8 cellular contexts compared by ENCODE assay signal in genomic region chr17:57597531-57598453, GRCh38.
A peak's percentile ranks its signal among the peaks of the same experiment; 100 is the strongest.
DNase-seq lines count a peak whose midpoint lies in the region; ATAC-seq and TF ChIP-seq lines count a peak whose summit lies in the region.

No MANE protein-coding gene starts in this region.

- H3K27me3 ChIP-seq in HAP-1 (ENCODE audit: low read depth) (no peaks in the 10 kb centered on the region), parathyroid adenoma (ENCODE audit: control insufficient read depth, insufficient read depth, low read length) (no peaks in the 10 kb centered on the region)

- no peak overlapping the region for H3K9ac ChIP-seq in parathyroid adenoma

- H3K9me3 ChIP-seq in HAP-1: no peaks in the 10 kb centered on the region
- H3K9me3 ChIP-seq in parathyroid adenoma (ENCODE audit: control insufficient read depth, low read length): no peaks in the 10 kb centered on the region

- peaks cover 4% of the 10 kb centered on the region in 2 donors for H3K9me3 Mint-ChIP-seq in activated naive CD4-positive, alpha-beta T cell treated with anti-CD3 and anti-CD28 coated beads, Interleukin-2, amount 50 U/mL, for 72 hours
- H3K9me3 Mint-ChIP-seq in glutamatergic neuron (ENCODE audit: unreplicated experiment): peaks cover 17% of the 10 kb centered on the region

- H3K79me2 ChIP-seq in parathyroid adenoma: peaks cover 9% of the 10 kb centered on the region

- DNase-seq in COLO668 (lab: John Stamatoyannopoulos, UW; ENCODE audit: unreplicated experiment) (peak; percentile 37), HAP-1 (ENCODE audit: low spot score in 2 of 2) (peak; percentile 81 to 82), NCI-H526 treated with DMSO at 0.1 percent for 48 hours (lab: John Stamatoyannopoulos, UW) (peak; percentile 90), glutamatergic neuron (peak; percentile 80)
- no peak for DNase-seq in activated naive CD4-positive, alpha-beta T cell treated with anti-CD3 and anti-CD28 coated beads, Interleukin-2, amount 50 U/mL, for 72 hours (ENCODE audit: low spot score in 2 of 2)

- H3K4me1 Mint-ChIP-seq in glutamatergic neuron (ENCODE audit: low read depth, unreplicated experiment): peaks cover 14% of the 10 kb centered on the region

- H3K4me3 ChIP-seq in HAP-1 (no peak overlapping the region), parathyroid adenoma (ENCODE audit: low read depth, low read length) (no peak overlapping the region)

- H2AFZ ChIP-seq in parathyroid adenoma: no peak overlapping the region

- ATAC-seq in activated naive CD4-positive, alpha-beta T cell treated with anti-CD3 and anti-CD28 coated beads, Interleukin-2, amount 50 U/mL, for 72 hours: no peak
- ATAC-seq in GM18519 (IDR thresholded peaks at IDR 0.05; ENCODE audit: low FRiP score, unreplicated experiment) (no peak), GM19351 (IDR thresholded peaks at IDR 0.05; ENCODE audit: unreplicated experiment) (no peak)

- H3K27ac Mint-ChIP-seq in activated naive CD4-positive, alpha-beta T cell treated with anti-CD3 and anti-CD28 coated beads, Interleukin-2, amount 50 U/mL, for 72 hours: peak overlapping the region; percentile 45 to 85
- H3K27ac Mint-ChIP-seq in glutamatergic neuron (ENCODE audit: unreplicated experiment): no peak overlapping the region

- TF ChIP-seq CTCF in glutamatergic neuron (IDR thresholded peaks at IDR 0.05; ENCODE audit: partially characterized antibody, unreplicated experiment): peak; percentile 76
- TF ChIP-seq CTCF in parathyroid adenoma (IDR thresholded peaks at IDR 0.05): peak; percentile 84

- H3K4me3 Mint-ChIP-seq in glutamatergic neuron (ENCODE audit: unreplicated experiment): no peak overlapping the region

- no peaks in the 10 kb centered on the region; the same call in 1 of the 2 replicates for H3K36me3 ChIP-seq in HAP-1 (replicated peaks)
- no peaks in the 10 kb centered on the region for H3K36me3 ChIP-seq in parathyroid adenoma (ENCODE audit: control insufficient read depth, insufficient read depth, low read length)

- peaks cover 8 to 11% of the 10 kb centered on the region in 2 donors for H3K36me3 Mint-ChIP-seq in activated naive CD4-positive, alpha-beta T cell treated with anti-CD3 and anti-CD28 coated beads, Interleukin-2, amount 50 U/mL, for 72 hours
- peaks cover 10% of the 10 kb centered on the region for H3K36me3 Mint-ChIP-seq in glutamatergic neuron (ENCODE audit: unreplicated experiment)

- peak overlapping the region; percentile 17 for H3K27ac ChIP-seq in parathyroid adenoma

- in situ Hi-C loops in HAP-1 (cut with MboI; ENCODE audit: low sequenced_read_pairs): no loop called here

- H3K4me1 ChIP-seq in HAP-1 (peaks cover 12% of the 10 kb centered on the region), parathyroid adenoma (peaks cover 24% of the 10 kb centered on the region)

- no peak overlapping the region for H3K4me2 ChIP-seq in parathyroid adenoma (ENCODE audit: low read length)

- no peaks in the 10 kb centered on the region for H3K27me3 Mint-ChIP-seq in glutamatergic neuron (ENCODE audit: unreplicated experiment)

Comparison
In these comparisons a context has a peak if more than half of its experiments do, and no peak if none do; other contexts are left out.
1. DNase-seq: peak in COLO668 (single experiment), HAP-1 (2 of 2), NCI-H526 treated with DMSO at 0.1 percent for 48 hours (single experiment) and glutamatergic neuron (single experiment); none in activated naive CD4-positive, alpha-beta T cell treated with anti-CD3 and anti-CD28 coated beads, Interleukin-2, amount 50 U/mL, for 72 hours (0 of 2).